Comparison of ENCODE assay signal across 8 cellular contexts in the genomic region with DNA sequence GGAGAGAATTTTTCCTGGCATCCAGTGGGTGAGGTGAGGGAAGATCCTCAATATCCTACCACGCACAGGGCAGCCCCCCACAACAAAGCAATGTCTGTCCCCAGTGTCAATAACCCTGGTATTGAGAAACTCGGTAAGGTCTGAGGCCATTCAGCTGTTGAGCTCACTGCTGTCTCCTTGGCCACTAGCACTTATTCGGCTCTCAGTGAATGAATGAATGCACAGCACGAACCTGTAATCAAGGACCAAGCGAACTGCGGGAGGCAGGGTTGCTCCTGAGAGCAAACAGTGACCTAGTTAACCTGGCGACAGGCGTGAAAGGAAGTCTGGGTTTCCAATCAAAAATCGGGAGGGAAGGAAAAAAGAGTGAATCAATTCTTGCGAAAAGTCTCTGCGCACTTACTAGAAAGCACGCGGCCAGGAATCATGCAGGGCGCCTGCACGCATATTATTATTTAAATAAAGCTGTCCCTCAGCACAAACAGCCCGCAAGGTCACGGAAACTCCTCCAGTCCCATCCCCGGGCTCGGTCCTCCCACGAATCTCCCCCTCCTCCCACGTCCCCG. TPM values are rescaled to one million over a fixed set of nuclear protein-coding genes. Genes with fewer than 3 reads are reported as not detected.
DNase-seq lines count a peak whose midpoint lies in the region; ATAC-seq and TF ChIP-seq lines count a peak whose summit lies in the region.

No MANE protein-coding gene starts in this region.

- H3K36me3 Mint-ChIP-seq in Caco-2 (ENCODE audit: insufficient read depth, unreplicated experiment): peaks cover 33% of the 10 kb centered on the region

- CTCF ChIA-PET in Caco-2 (lab: Charles Lee): interaction anchor here (0.6 to 2.3 kb wide), 7 partner anchors 19 to 1923 kb away, joined by 3 to 18 read pairs (median 4); no protein-coding TSS in a partner anchor

- POLR2A ChIA-PET in Caco-2 (lab: Charles Lee): interaction anchor here (0.6 kb wide), 4 partner anchors 12 to 186 kb away, joined by 4 to 7 read pairs (median 4); no protein-coding TSS in a partner anchor

- peak overlapping the region; percentile 86 for H3K4me3 Mint-ChIP-seq in Caco-2 (ENCODE audit: unreplicated experiment)

- DNase-seq in Caco-2 (no peak), HFF-Myc (ENCODE audit: extremely low read depth, low read depth) (no peak), Peyer's patch (no peak), NCI-H1436 treated with DMSO at 0.1 percent for 48 hours (lab: John Stamatoyannopoulos, UW) (no peak)
- no peak for DNase-seq in activated CD8-positive, alpha-beta memory T cell treated with anti-CD3 and anti-CD28 coated beads, Interleukin-2, amount 50 U/mL, for 4 hours

- H3K4me1 Mint-ChIP-seq in Caco-2 (ENCODE audit: low read depth, unreplicated experiment): peaks cover 12% of the 10 kb centered on the region

- H3K4me1 ChIP-seq in Caco-2: peaks cover 9% of the 10 kb centered on the region; the same call in 1 of the 2 replicates
- peaks cover 0 to 12% (median 0%) of the 10 kb centered on the region in 4 donors for H3K4me1 ChIP-seq in Peyer's patch
- peaks cover 0 to 3% of the 10 kb centered on the region in 2 donors for H3K4me1 ChIP-seq in esophagus (ENCODE audit: control insufficient read depth in 2 of 2, insufficient read depth in 2 of 2, low read length in 1 of 2)
- H3K4me1 ChIP-seq in neutrophil (ENCODE audit: control insufficient read depth in 1 of 2, insufficient read depth in 1 of 2, low read depth in 1 of 2, low read length in 1 of 2): peaks cover 40 to 46% of the 10 kb centered on the region in 2 experiments

- no peak for TF ChIP-seq CTCF in Caco-2 (IDR thresholded peaks at IDR 0.05; ENCODE audit: insufficient read depth in 1 of 2, low read depth in 1 of 2, low read length in 1 of 2, severe bottlenecking in 1 of 2, unreplicated experiment in 1 of 2)
- no peak for TF ChIP-seq CTCF in HFF-Myc (IDR thresholded peaks at IDR 0.05; ENCODE audit: low read depth, low read length, missing control alignments)
- TF ChIP-seq CTCF in Peyer's patch (IDR thresholded peaks at IDR 0.05): no peak
- no peak for TF ChIP-seq CTCF in neutrophil (IDR thresholded peaks at IDR 0.05)

- intact Hi-C loops in Caco-2 (cut with micrococcal nuclease; ENCODE audit: unreplicated experiment): loop anchor here (1.0 to 5.0 kb wide), 4 partner anchors 61 to 237 kb away; a partner anchor contains a TSS

- WGBS in esophagus, 2 donors: 0 to 1% methylated on average over 22 of the region's 22 CpGs

- no peaks in the 10 kb centered on the region for H3K27me3 Mint-ChIP-seq in Caco-2 (ENCODE audit: insufficient read depth, unreplicated experiment)

- H3K27ac ChIP-seq in Peyer's patch (peak overlapping the region; percentile 90 to 96 (median 94)), esophagus (ENCODE audit: low read depth in 2 of 2, low read length in 1 of 2) (peak overlapping the region; percentile 97 to 99), neutrophil (peak overlapping the region; percentile 97)

- H3K4me3 ChIP-seq in Caco-2 (ENCODE audit: low read depth, low read length) (peak overlapping the region; percentile 66), HFF-Myc (replicated peaks; ENCODE audit: low read depth, low read length) (peak overlapping the region; percentile 52), Peyer's patch (peak overlapping the region; percentile 65 to 83 (median 78)), esophagus (ENCODE audit: low read depth in 1 of 2, low read length in 2 of 2) (peak overlapping the region; percentile 77 to 89), neutrophil (ENCODE audit: low read depth in 1 of 2, low read length in 1 of 2) (peak overlapping the region; percentile 83 to 91)

- H3K9me3 Mint-ChIP-seq in Caco-2 (ENCODE audit: unreplicated experiment): no peaks in the 10 kb centered on the region

- peak; percentile 20 to 21 for TF ChIP-seq POLR2A in Peyer's patch (IDR thresholded peaks at IDR 0.05)

- peak overlapping the region; percentile 98 for H3K27ac Mint-ChIP-seq in Caco-2 (ENCODE audit: unreplicated experiment)

- TSS peak; percentile 30 for BruUV-seq in Caco-2 (replicated peaks; lab: Mats Ljungman, UMichigan)

- H3K27me3 ChIP-seq in Caco-2 (replicated peaks; ENCODE audit: control insufficient read depth, insufficient read depth, low read length) (no peaks in the 10 kb centered on the region), Peyer's patch (no peaks in the 10 kb centered on the region), esophagus (ENCODE audit: control insufficient read depth in 1 of 2, insufficient read depth in 2 of 2, low read length in 2 of 2) (no peaks in the 10 kb centered on the region), neutrophil (no peaks in the 10 kb centered on the region)

- H3K9me3 ChIP-seq in Caco-2: no peaks in the 10 kb centered on the region
- no peaks in the 10 kb centered on the region for H3K9me3 ChIP-seq in Peyer's patch
- no peaks in the 10 kb centered on the region for H3K9me3 ChIP-seq in esophagus (ENCODE audit: control insufficient read depth in 2 of 2, insufficient read depth in 1 of 2, low read depth in 1 of 2, low read length in 1 of 2)
- H3K9me3 ChIP-seq in neutrophil: no peaks in the 10 kb centered on the region

- ATAC-seq in GM18867 (IDR thresholded peaks at IDR 0.05; ENCODE audit: unreplicated experiment): no peak

- H3K36me3 ChIP-seq in Caco-2 (ENCODE audit: control insufficient read depth, insufficient read depth, low read length) (no peaks in the 10 kb centered on the region), Peyer's patch (peaks cover 0 to 6% (median 0%) of the 10 kb centered on the region in 3 donors), esophagus (ENCODE audit: control insufficient read depth in 2 of 2, insufficient read depth in 2 of 2, low read length in 1 of 2) (peaks cover 0 to 5% of the 10 kb centered on the region in 2 donors), neutrophil (no peaks in the 10 kb centered on the region)

RNA-seq across cellular contexts. Expression of a gene that starts 0.5 kb away (rescaled TPM):
- total RNA-seq in Caco-2 (2022) (10.9 and 11.3 TPM in 2 replicates), Peyer's patch (10 to 100 TPM; 14.9 to 19.0 (median 15.3) TPM)
- 1 to 10 TPM; 3.8 to 3.9 TPM for polyA plus RNA-seq in esophagus

RNA-seq across cellular contexts. Expression of a gene that starts 41.6 kb away (rescaled TPM):
- total RNA-seq in Caco-2 (2022) (not detected in 2 replicates), Peyer's patch (not detected)
- 1 to 10 TPM; 2.8 to 3.0 TPM for polyA plus RNA-seq in esophagus
